13 cellular contexts compared by ENCODE assay signal in the genomic region with DNA sequence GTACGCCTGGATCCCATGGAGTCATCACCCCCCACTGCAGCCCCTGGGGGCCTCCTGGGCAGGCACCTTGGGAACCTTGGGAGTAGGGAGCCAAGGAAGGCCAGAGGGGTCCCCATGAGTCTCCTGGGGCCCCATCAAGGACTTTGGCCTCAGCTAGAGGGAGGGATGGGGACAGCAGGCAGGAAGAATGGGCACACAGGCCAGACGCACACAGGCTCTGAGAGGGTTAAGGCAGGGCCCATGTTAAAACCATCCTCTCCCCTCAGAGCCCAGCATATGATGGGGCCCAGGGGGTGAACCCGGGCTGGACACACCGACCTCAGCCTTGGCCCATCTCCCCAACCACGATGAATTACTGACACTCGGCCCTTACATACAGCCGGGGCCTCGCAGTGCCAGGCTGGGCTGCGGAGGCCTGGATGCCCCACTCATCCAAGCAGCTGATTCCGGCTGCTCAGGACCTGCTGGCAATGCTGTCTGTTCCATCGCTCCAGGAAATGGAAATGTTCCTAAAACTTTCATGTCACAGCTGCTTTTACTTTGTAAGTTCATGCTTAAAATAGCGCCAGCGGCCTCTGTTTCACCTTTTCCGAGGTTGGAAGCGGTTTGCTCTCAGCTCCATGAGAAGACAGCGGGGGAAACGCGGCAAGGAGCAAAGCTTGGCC. TPM values are rescaled to one million over a fixed set of nuclear protein-coding genes. Genes with fewer than 3 reads are reported as not detected.
DNase-seq lines count a peak whose midpoint lies in the region; ATAC-seq, FAIRE-seq and TF ChIP-seq lines count a peak whose summit lies in the region.
"Had no signal": no experiment of that assay in that cellular context is flagged by ENCODE, and none has a peak within 500 bp of the region (broad histone marks: within the 10 kb centered on the region; RNA-seq: fewer than 3 reads in every experiment).

No MANE protein-coding gene starts in this region.

- H3K36me3 ChIP-seq in SJCRH30: no peaks in the 10 kb centered on the region

- peaks cover 2% of the 10 kb centered on the region for H3K36me3 Mint-ChIP-seq in osteocyte (ENCODE audit: unreplicated experiment)
- H3K36me3 Mint-ChIP-seq: CD8-positive, alpha-beta T cell had no signal

- H3K9me3 ChIP-seq in AG04450 (ENCODE audit: control insufficient read depth, insufficient read depth, low read length) (peaks cover 4% of the 10 kb centered on the region; the same call in 1 of the 2 replicates), SJCRH30 (replicated peaks) (no peaks in the 10 kb centered on the region)

- H3K27ac ChIP-seq in AG04450 (ENCODE audit: low read depth, low read length): peak overlapping the region; percentile 39
- no peak overlapping the region for H3K27ac ChIP-seq in SJCRH30

- no peaks in the 10 kb centered on the region for H3K27me3 Mint-ChIP-seq in osteocyte (ENCODE audit: unreplicated experiment)

- no peaks in the 10 kb centered on the region for H3K9me3 Mint-ChIP-seq in osteocyte (ENCODE audit: unreplicated experiment)
- H3K9me3 Mint-ChIP-seq: CD8-positive, alpha-beta T cell had no signal

- H3K4me3 ChIP-seq in AG04450 (ENCODE audit: low read depth, low read length): no peak overlapping the region
- H3K4me3 ChIP-seq in SJCRH30: no peak overlapping the region
- no peak overlapping the region for H3K4me3 ChIP-seq in fibroblast of villous mesenchyme (ENCODE audit: low read depth, low read length)

- no peak overlapping the region for H3K4me3 Mint-ChIP-seq in osteocyte (ENCODE audit: unreplicated experiment)
- H3K4me3 Mint-ChIP-seq: CD8-positive, alpha-beta T cell had no signal

- H3K27ac Mint-ChIP-seq in osteocyte (ENCODE audit: unreplicated experiment): peak overlapping the region; percentile 69
- H3K27ac Mint-ChIP-seq: CD8-positive, alpha-beta T cell had no signal

- ATAC-seq in GM21526 (IDR thresholded peaks at IDR 0.05; ENCODE audit: low FRiP score, unreplicated experiment) (no peak), HG03280 (IDR thresholded peaks at IDR 0.05; ENCODE audit: unreplicated experiment) (no peak)
- ATAC-seq: CD8-positive, alpha-beta T cell had no signal

- CTCF ChIA-PET in AG04450 (lab: Charles Lee): interaction anchor here (1.3 kb wide), 1 partner anchor 16 kb away, joined by 4 read pairs; no protein-coding TSS in a partner anchor

- DNase-seq in AG04450 (ENCODE audit: low read depth, low spot score) (no peak), SJCRH30 (peak; percentile 17 to 37), fibroblast of villous mesenchyme (ENCODE audit: low read depth) (peak; percentile 61), osteocyte (ENCODE audit: extremely low spot score, unreplicated experiment) (no peak), RCC 7860 (ENCODE audit: low spot score) (no peak), pons (ENCODE audit: low spot score) (no peak)
- DNase-seq: CD8-positive, alpha-beta T cell; cortex of kidney; NCI-H1436; SHP77; stimulated activated CD4-positive, alpha-beta T cell treated with anti-CD3 and anti-CD28 coated beads, Interleukin-2, amount 100 ng/mL, for 24 hours had no signal

- peaks cover 39% of the 10 kb centered on the region for H3K4me1 Mint-ChIP-seq in osteocyte (ENCODE audit: unreplicated experiment)

- no peak for FAIRE-seq in RCC 7860 (lab: Jason Lieb, UNC)

- no peak for TF ChIP-seq CTCF in AG04450 (IDR thresholded peaks at IDR 0.05; ENCODE audit: low read depth, low read length)
- no peak for TF ChIP-seq CTCF in fibroblast of villous mesenchyme (IDR thresholded peaks at IDR 0.05; ENCODE audit: insufficient read depth, low read depth, low read length)
- TF ChIP-seq CTCF in osteocyte (IDR thresholded peaks at IDR 0.05): no peak

- POLR2A ChIA-PET in AG04450 (lab: Yijun Ruan, JAX): no interaction called here

- no peaks in the 10 kb centered on the region for H3K27me3 ChIP-seq in AG04450 (ENCODE audit: control insufficient read depth, insufficient read depth, low read length)
- H3K27me3 ChIP-seq in SJCRH30: no peaks in the 10 kb centered on the region; the same call in 1 of the 2 replicates

- H3K4me1 ChIP-seq in SJCRH30: peaks cover 12% of the 10 kb centered on the region; the same call in 1 of the 2 replicates

RNA-seq across cellular contexts. Expression of gene INPP5A, which starts 17.3 kb away (rescaled TPM):
- polyA plus RNA-seq in AG04450 (2011; rRNA removed): 20.2 and 22.5 TPM in 2 replicates
- polyA minus RNA-seq in AG04450 (2011; rRNA and poly(A)+ RNA removed): 19.8 and 25.7 TPM in 2 replicates
- total RNA-seq in SJCRH30 (2014; rRNA removed; shearing (Covaris generic)): 18.9 and 22.4 TPM in 2 replicates
- total RNA-seq in fibroblast of villous mesenchyme: 33.2 and 36.7 TPM in 2 replicates
- 35.0 and 36.4 TPM in 2 replicates for total RNA-seq in osteocyte

Comparison
In these comparisons a context has a peak if more than half of its experiments do, and no peak if none do; other contexts are left out.
1. DNase-seq: peak in SJCRH30 (2 of 2) and fibroblast of villous mesenchyme (single experiment); none in AG04450 (single experiment), osteocyte (single experiment), RCC 7860 (single experiment) and pons (single experiment).